In the genomic region with DNA sequence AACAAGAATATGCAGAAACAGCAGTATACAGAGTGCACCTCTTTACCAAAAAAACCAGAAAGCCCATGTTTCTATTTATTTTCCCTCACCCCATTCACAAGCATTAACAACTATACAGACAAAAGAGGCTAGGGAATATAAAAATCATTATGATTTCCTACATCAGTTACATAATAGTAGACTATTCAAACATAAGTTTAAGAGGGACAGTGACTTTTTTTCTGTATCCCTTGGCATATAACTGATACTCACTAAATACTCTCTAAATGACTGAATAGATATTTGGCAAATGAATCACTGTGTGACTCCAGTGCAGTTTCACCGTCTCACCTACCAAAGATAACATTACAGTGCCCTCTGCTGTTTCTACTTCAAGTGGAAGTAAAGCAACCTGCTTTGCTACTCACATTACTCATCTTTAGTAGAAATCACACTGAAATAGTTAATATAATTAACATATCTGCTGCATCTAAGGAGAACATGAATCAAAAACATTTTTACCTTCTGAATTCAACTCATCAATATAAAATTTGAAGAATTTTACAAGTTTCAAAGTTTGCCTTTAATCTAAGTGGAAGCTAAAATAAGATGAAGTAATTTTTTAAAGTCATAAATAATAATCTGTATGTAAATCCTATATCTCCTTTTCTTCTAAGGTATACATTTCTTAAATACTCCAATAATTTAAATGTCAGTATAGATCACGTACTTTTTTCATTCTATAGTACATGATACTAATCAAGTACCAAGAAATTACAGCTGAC, we compare ENCODE assay signal across 7 cellular contexts.
DNase-seq lines count a peak whose midpoint lies in the region; ATAC-seq and TF ChIP-seq lines count a peak whose summit lies in the region.

No MANE protein-coding gene starts in this region.

- H3K36me3 Mint-ChIP-seq in activated naive CD4-positive, alpha-beta T cell treated with anti-CD3 and anti-CD28 coated beads, Interleukin-2, amount 50 U/mL, for 72 hours, result peaks cover 2 to 8% of the 10 kb centered on the region in 2 donors

- TF ChIP-seq CTCF in left ventricle myocardium inferior (IDR thresholded peaks at IDR 0.05; ENCODE audit: borderline replicate concordance), result peak; percentile 69

- H3K27me3 ChIP-seq in left ventricle myocardium inferior (ENCODE audit: low read depth), result no peaks in the 10 kb centered on the region
- no peaks in the 10 kb centered on the region for H3K27me3 ChIP-seq in skeletal muscle satellite cell (ENCODE audit: control insufficient read depth, insufficient read depth, low read length)

- H3K36me3 ChIP-seq in left ventricle myocardium inferior, result peaks cover under 1% of the 10 kb centered on the region
- H3K36me3 ChIP-seq in skeletal muscle satellite cell (ENCODE audit: insufficient read depth, low read length), result no peaks in the 10 kb centered on the region

- no peak overlapping the region for H3K27ac Mint-ChIP-seq in activated naive CD4-positive, alpha-beta T cell treated with anti-CD3 and anti-CD28 coated beads, Interleukin-2, amount 50 U/mL, for 72 hours

- DNase-seq in GM03348 (ENCODE audit: low spot score), result peak; percentile 74
- peak; percentile 88 for DNase-seq in NCI-H460 (ENCODE audit: extremely low read depth, low read depth)
- DNase-seq in activated naive CD4-positive, alpha-beta T cell treated with anti-CD3 and anti-CD28 coated beads, Interleukin-2, amount 50 U/mL, for 72 hours (ENCODE audit: low spot score in 2 of 2), result peak in 1 of 2 donors; percentile 27
- DNase-seq in left ventricle myocardium inferior, result no peak

- ATAC-seq in GM19467 (IDR thresholded peaks at IDR 0.05; ENCODE audit: unreplicated experiment) (peak; percentile 88), HG03442 (IDR thresholded peaks at IDR 0.05; ENCODE audit: unreplicated experiment) (peak; percentile 97)
- peak; percentile 99 for ATAC-seq in activated naive CD4-positive, alpha-beta T cell treated with anti-CD3 and anti-CD28 coated beads, Interleukin-2, amount 50 U/mL, for 72 hours

- H3K9ac ChIP-seq in skeletal muscle satellite cell (ENCODE audit: low read depth, low read length), result no peak overlapping the region

- H3K4me2 ChIP-seq in skeletal muscle satellite cell (ENCODE audit: low read length), result peak overlapping the region; percentile 54

- no peaks in the 10 kb centered on the region for H3K9me3 Mint-ChIP-seq in activated naive CD4-positive, alpha-beta T cell treated with anti-CD3 and anti-CD28 coated beads, Interleukin-2, amount 50 U/mL, for 72 hours

- H3K4me3 ChIP-seq in left ventricle myocardium inferior (no peak overlapping the region), skeletal muscle satellite cell (ENCODE audit: low read length) (no peak overlapping the region)

- intact Hi-C loops in left ventricle myocardium inferior (cut with micrococcal nuclease), result no loop called here

- peaks cover 18% of the 10 kb centered on the region for H3K4me1 ChIP-seq in left ventricle myocardium inferior
- peaks cover 23% of the 10 kb centered on the region for H3K4me1 ChIP-seq in skeletal muscle satellite cell (ENCODE audit: control insufficient read depth, insufficient read depth, low read length)

- H3K9me3 ChIP-seq in left ventricle myocardium inferior (replicated peaks) (no peaks in the 10 kb centered on the region), skeletal muscle satellite cell (replicated peaks; ENCODE audit: low read length) (no peaks in the 10 kb centered on the region)

- no peak overlapping the region for H3K27ac ChIP-seq in left ventricle myocardium inferior (replicated peaks)
